In the genomic region with DNA sequence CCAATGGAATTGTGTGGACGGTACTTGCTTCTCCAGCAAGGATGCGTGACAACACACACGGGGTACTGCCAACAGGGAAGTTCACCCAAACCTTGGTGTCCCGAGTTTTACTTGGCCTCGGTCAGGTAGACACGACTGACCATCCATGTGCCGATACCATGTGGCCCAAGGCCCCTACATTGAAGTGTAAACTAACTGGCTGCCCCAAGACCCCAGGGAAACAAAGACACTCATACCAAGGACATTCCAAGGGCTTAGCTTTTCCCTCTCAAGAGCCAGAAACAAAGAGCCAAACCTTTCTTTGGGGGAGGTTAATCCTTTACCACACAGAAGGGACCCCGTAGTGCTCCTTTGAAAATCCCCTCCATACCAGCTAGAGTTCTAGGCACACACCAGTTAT, we compare ENCODE assay signal across 2 cellular contexts.
A peak's percentile ranks its signal among the peaks of the same experiment; 100 is the strongest.
TF ChIP-seq lines count a peak whose summit lies in the region.

No MANE protein-coding gene starts in this region.

TF ChIP-seq in H1, 55 proteins besides CTCF, POLR2A, EP300 and RAD21:
- TF ChIP-seq TEAD4 (IDR thresholded peaks at IDR 0.05; ENCODE audit: low read depth, low read length) (peak; percentile 96), KDM1A (IDR thresholded peaks at IDR 0.05; ENCODE audit: borderline replicate concordance, low read length) (no peak), SP1 (IDR thresholded peaks at IDR 0.05; ENCODE audit: low read depth, low read length) (0 out of 2 replicates have a peak, but pooled peaks have one; percentile 52), MAX (IDR thresholded peaks at IDR 0.05) (peak; percentile 98), BACH1 (IDR thresholded peaks at IDR 0.05; ENCODE audit: low read length) (no peak), CHD1 (IDR thresholded peaks at IDR 0.05; ENCODE audit: low read depth, low read length) (no peak), SRF (IDR thresholded peaks at IDR 0.05; ENCODE audit: low read depth, low read length) (no peak), BRCA1 (IDR thresholded peaks at IDR 0.05; ENCODE audit: low read depth, low read length) (no peak), CHD2 (IDR thresholded peaks at IDR 0.05; ENCODE audit: low read length) (no peak)
- TF ChIP-seq, protein P1, sequence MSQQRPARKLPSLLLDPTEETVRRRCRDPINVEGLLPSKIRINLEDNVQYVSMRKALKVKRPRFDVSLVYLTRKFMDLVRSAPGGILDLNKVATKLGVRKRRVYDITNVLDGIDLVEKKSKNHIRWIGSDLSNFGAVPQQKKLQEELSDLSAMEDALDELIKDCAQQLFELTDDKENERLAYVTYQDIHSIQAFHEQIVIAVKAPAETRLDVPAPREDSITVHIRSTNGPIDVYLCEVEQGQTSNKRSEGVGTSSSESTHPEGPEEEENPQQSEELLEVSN (IDR thresholded peaks at IDR 0.05) = peak; percentile 95

TF ChIP-seq in SK-N-SH, 30 proteins besides CTCF, POLR2A, EP300 and RAD21:
- TF ChIP-seq CHD2 (IDR thresholded peaks at IDR 0.05; ENCODE audit: low read length, partially characterized antibody) (no peak), YY1 (IDR thresholded peaks at IDR 0.05; ENCODE audit: low read depth) (no peak), POLR2AphosphoS5 (IDR thresholded peaks at IDR 0.05; ENCODE audit: low read depth, low read length) (no peak), SMC3 (IDR thresholded peaks at IDR 0.05; ENCODE audit: low read depth, low read length) (no peak), SIN3A (IDR thresholded peaks at IDR 0.05; ENCODE audit: borderline replicate concordance, low read depth, low read length) (no peak), RXRA (IDR thresholded peaks at IDR 0.05; ENCODE audit: borderline replicate concordance, low read depth) (no peak), ELF1 (IDR thresholded peaks at IDR 0.05) (no peak), RFX5 (IDR thresholded peaks at IDR 0.05; ENCODE audit: low read length) (no peak), EZH2phosphoT487 (IDR thresholded peaks at IDR 0.05; ENCODE audit: borderline replicate concordance, low read depth) (no peak), GABPA (IDR thresholded peaks at IDR 0.05; ENCODE audit: low read depth) (no peak), FOXM1 (IDR thresholded peaks at IDR 0.05; ENCODE audit: low read depth) (no peak), JUND (IDR thresholded peaks at IDR 0.05) (no peak), RCOR1 (IDR thresholded peaks at IDR 0.05; ENCODE audit: low read length) (no peak), USF2 (IDR thresholded peaks at IDR 0.05; ENCODE audit: borderline replicate concordance, low read depth, low read length) (no peak), FOSL2 (IDR thresholded peaks at IDR 0.05; ENCODE audit: borderline replicate concordance, low read depth) (no peak)
